Comparison of ENCODE assay signal across 9 cellular contexts in the genomic region with DNA sequence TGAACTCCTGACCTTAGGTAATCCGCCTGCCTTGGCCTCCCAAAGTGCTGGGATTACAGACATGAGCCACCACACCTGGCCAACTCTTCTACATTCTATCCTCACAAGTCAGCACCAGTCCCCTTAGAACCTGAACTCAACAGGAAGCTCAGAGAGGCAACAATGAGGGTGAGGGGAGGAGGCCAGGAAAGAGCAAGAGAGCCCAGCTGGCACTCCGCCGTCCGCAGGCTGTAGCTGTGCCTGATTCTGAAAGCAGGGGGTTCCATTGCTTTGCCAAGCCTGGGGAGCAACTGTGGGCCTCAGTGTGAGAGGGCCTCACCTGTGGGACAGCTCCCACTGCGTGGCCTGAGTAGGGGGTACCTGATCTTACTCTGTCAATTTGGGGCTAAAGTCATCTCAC. TPM values are rescaled to one million over a fixed set of nuclear protein-coding genes. Genes with fewer than 3 reads are reported as not detected.
A peak's percentile ranks its signal among the peaks of the same experiment; 100 is the strongest.
DNase-seq lines count a peak whose midpoint lies in the region; ATAC-seq and TF ChIP-seq lines count a peak whose summit lies in the region.
"Had no signal": no experiment of that assay in that cellular context is flagged by ENCODE, and none has a peak within 500 bp of the region (broad histone marks: within the 10 kb centered on the region; RNA-seq: fewer than 3 reads in every experiment).

No MANE protein-coding gene starts in this region.

- H3K4me3 ChIP-seq in DOHH2 (ENCODE audit: low read length): no peak overlapping the region
- H3K4me3 ChIP-seq in spleen: peak overlapping the region in 1 of 8 donors; percentile 49
- no peak overlapping the region for H3K4me3 ChIP-seq in WERI-Rb-1 (ENCODE audit: low read depth, low read length)

- H3K27me3 ChIP-seq in DOHH2 (ENCODE audit: control insufficient read depth, low read length) (no peaks in the 10 kb centered on the region), spleen (replicated peaks in 1 of 7) (no peaks in the 10 kb centered on the region), WERI-Rb-1 (ENCODE audit: insufficient read depth, low read depth, severe bottlenecking) (no peaks in the 10 kb centered on the region)

- H3K9me3 ChIP-seq in DOHH2 (ENCODE audit: control insufficient read depth, insufficient read depth, low read length) (no peaks in the 10 kb centered on the region), T-helper 17 cell (ENCODE audit: control insufficient read depth, low read length, poor library complexity, severe bottlenecking) (no peaks in the 10 kb centered on the region), spleen (no peaks in the 10 kb centered on the region), WERI-Rb-1 (ENCODE audit: severe bottlenecking) (no peaks in the 10 kb centered on the region)

- H3K36me3 ChIP-seq in DOHH2 (ENCODE audit: control insufficient read depth, low read length): peaks cover 66% of the 10 kb centered on the region
- H3K36me3 ChIP-seq in spleen: peaks cover 0 to 43% (median 14%) of the 10 kb centered on the region in 6 donors
- H3K36me3 ChIP-seq in WERI-Rb-1: peaks cover 27% of the 10 kb centered on the region

- no peaks in the 10 kb centered on the region for H3K27me3 Mint-ChIP-seq in T-helper 17 cell
- no peaks in the 10 kb centered on the region for H3K27me3 Mint-ChIP-seq in effector memory CD8-positive, alpha-beta T cell

- peaks cover 22% of the 10 kb centered on the region for H3F3A ChIP-seq in DOHH2 (ENCODE audit: control insufficient read depth, insufficient read depth)

- peaks cover 17% of the 10 kb centered on the region; the same call in 1 of the 2 replicates for H4K20me1 ChIP-seq in DOHH2 (ENCODE audit: control insufficient read depth, insufficient read depth, low read depth, low read length)

- TF ChIP-seq POLR2A in spleen (IDR thresholded peaks at IDR 0.05): no peak

- peak in 1 of 3 donors; percentile 28 for DNase-seq in T-helper 17 cell
- DNase-seq in effector memory CD8-positive, alpha-beta T cell: no peak
- DNase-seq in spleen: peak; percentile 81
- DNase-seq in WERI-Rb-1: no peak
- DNase-seq in COLO668 (lab: John Stamatoyannopoulos, UW; ENCODE audit: unreplicated experiment): no peak
- DNase-seq in NCI-H1436 treated with DMSO at 0.1 percent for 48 hours (lab: John Stamatoyannopoulos, UW): no peak
- DNase-seq: NCI-H1930, SHP77 treated with DMSO at 0.1 percent for 48 hours had no signal

- ATAC-seq in T-helper 17 cell: peak; percentile 68
- ATAC-seq in effector memory CD8-positive, alpha-beta T cell (replicated peaks): peak; percentile 36

- H3K4me2 ChIP-seq in DOHH2 (ENCODE audit: low read length): peak overlapping the region; percentile 9; the same call in 1 of the 2 replicates

- no peaks in the 10 kb centered on the region for H3K9me3 Mint-ChIP-seq in effector memory CD8-positive, alpha-beta T cell

- no peaks in the 10 kb centered on the region for H3K9me2 ChIP-seq in DOHH2 (replicated peaks; ENCODE audit: control insufficient read depth, low read length)

- H3K27ac Mint-ChIP-seq in T-helper 17 cell: peak overlapping the region; percentile 96
- H3K27ac Mint-ChIP-seq in effector memory CD8-positive, alpha-beta T cell: peak overlapping the region; percentile 79 to 86

- peaks cover 42% of the 10 kb centered on the region for H3K4me1 Mint-ChIP-seq in T-helper 17 cell
- H3K4me1 Mint-ChIP-seq in effector memory CD8-positive, alpha-beta T cell (ENCODE audit: low read depth in 2 of 2): peaks cover 32 to 36% of the 10 kb centered on the region in 2 donors

- H3K27ac ChIP-seq in DOHH2 (ENCODE audit: low read depth, low read length) (no peak overlapping the region), spleen (peak overlapping the region; percentile 57 to 97 (median 82)), WERI-Rb-1 (no peak overlapping the region)

- peak overlapping the region; percentile 47 for H3K4me3 Mint-ChIP-seq in T-helper 17 cell
- peak overlapping the region in 1 of 2 donors; percentile 49 for H3K4me3 Mint-ChIP-seq in effector memory CD8-positive, alpha-beta T cell

- no peaks in the 10 kb centered on the region for H3K36me3 Mint-ChIP-seq in T-helper 17 cell (ENCODE audit: low read depth)
- peaks cover 28% of the 10 kb centered on the region for H3K36me3 Mint-ChIP-seq in effector memory CD8-positive, alpha-beta T cell (ENCODE audit: insufficient read depth)

- 36 to 77% (median 61%) methylated on average over 5 of the region's 5 CpGs for WGBS in spleen, 5 donors

- intact Hi-C loops in spleen (cut with DNase I; ENCODE audit: low total_unique reads): no loop called here

- H3K79me2 ChIP-seq in DOHH2 (ENCODE audit: control insufficient read depth, low read length): peaks cover 86% of the 10 kb centered on the region

- TF ChIP-seq CTCF in DOHH2 (IDR thresholded peaks at IDR 0.05; ENCODE audit: low read depth, low read length, poor library complexity, severe bottlenecking): no peak
- TF ChIP-seq CTCF in spleen (IDR thresholded peaks at IDR 0.05 in 8 of 11, conservative IDR thresholded peaks at IDR 0.05 in 3 of 11): no peak
- no peak for TF ChIP-seq CTCF in WERI-Rb-1 (IDR thresholded peaks at IDR 0.05; ENCODE audit: low read depth, low read length)

- H3K4me1 ChIP-seq in DOHH2 (ENCODE audit: control insufficient read depth, low read length) (peaks cover 68% of the 10 kb centered on the region), spleen (peaks cover 39 to 86% (median 75%) of the 10 kb centered on the region in 6 donors)

RNA-seq across cellular contexts. Expression of a gene that starts 18.7 kb away (rescaled TPM):
- total RNA-seq in T-helper 17 cell (10 to 100 TPM; 32.9 to 49.8 TPM), spleen (10 to 100 TPM; 43.3 to 79.2 (median 55.3) TPM)
- polyA plus RNA-seq in spleen: 10 to 100 TPM; 13.7 to 37.4 (median 14.8) TPM

RNA-seq across cellular contexts. Expression of a gene that starts 30.6 kb away (rescaled TPM):
- 10 to 100 TPM; 26.4 to 31.1 TPM for total RNA-seq in T-helper 17 cell
- total RNA-seq in spleen: 10 to 100 TPM; 42.9 to 62.2 (median 49.0) TPM
- polyA plus RNA-seq in spleen: 10 to 100 TPM; 65.1 to 87.6 (median 86.6) TPM

RNA-seq across cellular contexts. Expression of a gene that starts 43.6 kb away (rescaled TPM):
- total RNA-seq in T-helper 17 cell (10 to 100 TPM in 1 of 2 donors, 1 to 10 TPM in 1; 6.2 to 10.8 TPM), spleen (10 to 100 TPM; 31.1 to 77.4 (median 43.7) TPM)
- polyA plus RNA-seq in spleen: 10 to 100 TPM; 17.2 to 45.1 (median 37.4) TPM

Comparison
In these comparisons a context has a peak if more than half of its experiments do, and no peak if none do; other contexts are left out.
1. H3K27ac ChIP-seq: peak in spleen (8 of 8); none in DOHH2 (single experiment) and WERI-Rb-1 (single experiment).